ENCODE assay signal across 18 cellular contexts in genomic region chr2:942775-943460, GRCh38. TPM values are rescaled to one million over a fixed set of nuclear protein-coding genes. Genes with fewer than 3 reads are reported as not detected.
DNase-seq lines count a peak whose midpoint lies in the region; ATAC-seq, FAIRE-seq and TF ChIP-seq lines count a peak whose summit lies in the region.
"Had no signal": no experiment of that assay in that cellular context is flagged by ENCODE, and none has a peak within 500 bp of the region (broad histone marks: within the 10 kb centered on the region; RNA-seq: fewer than 3 reads in every experiment).

No MANE protein-coding gene starts in this region.

- no peak for TF ChIP-seq EP300 in H1 (IDR thresholded peaks at IDR 0.05; ENCODE audit: borderline replicate concordance in 1 of 2, low read depth in 2 of 2, low read length in 2 of 2)

- H3K79me2 ChIP-seq in H1 (ENCODE audit: control insufficient read depth in 1 of 2, insufficient read depth in 2 of 2, low read length in 2 of 2), result no peaks in the 10 kb centered on the region

- H2BK5ac ChIP-seq in H1 (ENCODE audit: low read depth, low read length), result no peak overlapping the region

- H3K56ac ChIP-seq in H1 (replicated peaks; ENCODE audit: insufficient read length, low read depth, low read length), result no peak overlapping the region

- H2AFZ ChIP-seq in H1 (ENCODE audit: low read length), result no peak overlapping the region

- FAIRE-seq in H1 (lab: Jason Lieb, UNC), result no peak
- FAIRE-seq in islet of Langerhans (lab: Jason Lieb, UNC), result peak; percentile 17
- FAIRE-seq: A204.1, G401.6, GM12892, GM18507, K562 had no signal

- H3K4me2 ChIP-seq in BLaER1 treated with 17β-estradiol and CSF1 and Interleukin-3, amounts not matched to agents 10 nM and 100 nM, result peak overlapping the region in 6 of 11 experiments; percentile 9 to 28 (median 12); a peak in 3 of 22 replicates
- no peak overlapping the region for H3K4me2 ChIP-seq in H1 (ENCODE audit: insufficient read depth in 1 of 2, low read depth in 2 of 2, low read length in 2 of 2)

- H2BK15ac ChIP-seq in H1 (ENCODE audit: low read length), result no peak overlapping the region

- H3K4me3 ChIP-seq in BLaER1 treated with 17β-estradiol and CSF1 and Interleukin-3, amounts not matched to agents 10 nM and 100 nM, result no peak overlapping the region
- H3K4me3 ChIP-seq in H1 (ENCODE audit: extremely low read depth in 1 of 4, insufficient read depth in 2 of 4, low read depth in 3 of 4, low read length in 4 of 4) (no peak overlapping the region), coronary artery (no peak overlapping the region)
- H3K4me3 ChIP-seq: HAP-1, K562 had no signal

- no peak overlapping the region for H2BK12ac ChIP-seq in H1 (ENCODE audit: low read depth, low read length)

- H2BK120ac ChIP-seq in H1 (replicated peaks; ENCODE audit: low read depth, low read length), result no peak overlapping the region

- POLR2A ChIA-PET in H1 (lab: Charles Lee; ENCODE audit: partially characterized antibody), result no interaction called here

- no peaks in the 10 kb centered on the region for H3K36me3 ChIP-seq in BLaER1 treated with 17β-estradiol and CSF1 and Interleukin-3, amounts not matched to agents 10 nM and 100 nM
- H3K36me3 ChIP-seq in H1 (ENCODE audit: control insufficient read depth in 2 of 4, insufficient read depth in 4 of 4, low read length in 3 of 4), result no peaks in the 10 kb centered on the region
- H3K36me3 ChIP-seq: HAP-1 had no signal

- H3K23me2 ChIP-seq in H1 (ENCODE audit: low read depth, low read length), result no peaks in the 10 kb centered on the region; the same call in none of the 2 replicates

- H3K23ac ChIP-seq in H1 (ENCODE audit: insufficient read length), result no peak overlapping the region

- H3K4ac ChIP-seq in H1 (replicated peaks; ENCODE audit: insufficient read length, low read depth, low read length), result no peak overlapping the region

- H4K20me1 ChIP-seq in BLaER1 treated with 17β-estradiol and CSF1 and Interleukin-3, amounts not matched to agents 10 nM and 100 nM, result no peaks in the 10 kb centered on the region
- H4K20me1 ChIP-seq in H1 (replicated peaks in 1 of 2; ENCODE audit: control insufficient read depth in 1 of 2, insufficient read depth in 2 of 2, low read length in 2 of 2), result no peaks in the 10 kb centered on the region

- H3K27ac ChIP-seq in BLaER1 treated with 17β-estradiol and CSF1 and Interleukin-3, amounts not matched to agents 10 nM and 100 nM, result no peak overlapping the region
- H3K27ac ChIP-seq in C4-2B, result peak overlapping the region; percentile 81
- no peak overlapping the region for H3K27ac ChIP-seq in H1 (ENCODE audit: low read depth, low read length)
- no peak overlapping the region for H3K27ac ChIP-seq in coronary artery

- H3K14ac ChIP-seq in H1 (ENCODE audit: insufficient read length), result no peak overlapping the region

- H3K27me3 ChIP-seq in BLaER1 treated with 17β-estradiol and CSF1 and Interleukin-3, amounts not matched to agents 10 nM and 100 nM, result peaks cover 0 to 8% (median 0%) of the 10 kb centered on the region in 11 experiments; a peak in 3 of 22 replicates
- H3K27me3 ChIP-seq in H1 (replicated peaks in 1 of 4; ENCODE audit: control insufficient read depth in 3 of 4, extremely low read depth in 1 of 4, insufficient read depth in 3 of 4, low read length in 3 of 4), result peaks cover 0 to 4% (median 0%) of the 10 kb centered on the region in 4 experiments; a peak in 2 of 7 replicates

- no peak for TF ChIP-seq RAD21 in H1 (IDR thresholded peaks at IDR 0.05 in 1 of 2, conservative IDR thresholded peaks at IDR 0.05 in 1 of 2; ENCODE audit: low read depth in 2 of 2, low read length in 2 of 2)

- H2BK20ac ChIP-seq in H1 (ENCODE audit: low read length), result 0 out of 2 replicates have a peak overlapping the region, but pooled peaks have one; percentile 41

- TF ChIP-seq CTCF in C4-2B (conservative IDR thresholded peaks at IDR 0.05), result no peak
- TF ChIP-seq CTCF in H1 (IDR thresholded peaks at IDR 0.05; ENCODE audit: control extremely low read depth in 1 of 3, insufficient read depth in 1 of 3, low read depth in 1 of 3, low read length in 3 of 3), result no peak
- no peak for TF ChIP-seq CTCF in coronary artery (IDR thresholded peaks at IDR 0.05)

- 93% methylated on average over 10 of the region's 10 CpGs; no CpG with 5 or more reads in 1 of the 2 experiments for WGBS in H1 (ENCODE audit: extremely low coverage in 1 of 2, insufficient coverage in 1 of 2, insufficient read length in 1 of 2, insufficient replicate concordance in 2 of 2, low coverage in 1 of 2, low lambda C conversion rate in 2 of 2, missing lambda C conversion rate in 1 of 2), 2 experiments

- no peak overlapping the region for H3K9ac ChIP-seq in BLaER1 treated with 17β-estradiol and CSF1 and Interleukin-3, amounts not matched to agents 10 nM and 100 nM
- H3K9ac ChIP-seq in H1 (replicated peaks in 1 of 4; ENCODE audit: extremely low read depth in 1 of 4, low read depth in 3 of 4, low read length in 3 of 4), result no peak overlapping the region

- H2AK5ac ChIP-seq in H1 (ENCODE audit: low read depth, low read length), result peak overlapping the region; percentile 45

- H3K18ac ChIP-seq in H1 (ENCODE audit: extremely low read depth, low read length), result no peak overlapping the region

- no peak overlapping the region for H4K91ac ChIP-seq in H1 (replicated peaks; ENCODE audit: insufficient read length, low read length)

- CTCF ChIA-PET in H1 (lab: Charles Lee; ENCODE audit: partially characterized antibody), result no interaction called here

- no peaks in the 10 kb centered on the region; the same call in 1 of the 2 replicates for H3K79me1 ChIP-seq in H1 (ENCODE audit: low read depth, low read length)

- no peak overlapping the region for H4K5ac ChIP-seq in H1 (ENCODE audit: insufficient read length, low read depth, low read length)

- ATAC-seq in GM19324 (IDR thresholded peaks at IDR 0.05; ENCODE audit: low FRiP score, unreplicated experiment), result no peak
- ATAC-seq: CD8-positive, alpha-beta T cell; K562 had no signal

- peaks cover 11 to 38% (median 25%) of the 10 kb centered on the region in 10 experiments for H3K4me1 ChIP-seq in BLaER1 treated with 17β-estradiol and CSF1 and Interleukin-3, amounts not matched to agents 10 nM and 100 nM
- peaks cover 3 to 12% (median 5%) of the 10 kb centered on the region in 4 experiments; a peak in 6 of 7 replicates for H3K4me1 ChIP-seq in H1 (replicated peaks in 1 of 4; ENCODE audit: control insufficient read depth in 3 of 4, insufficient read depth in 4 of 4, low read length in 3 of 4)

- H3K9me3 ChIP-seq in BLaER1 treated with 17β-estradiol and CSF1 and Interleukin-3, amounts not matched to agents 10 nM and 100 nM (replicated peaks in 1 of 11), result peaks cover 9 to 19% (median 12%) of the 10 kb centered on the region in 11 experiments
- H3K9me3 ChIP-seq in H1 (ENCODE audit: insufficient read depth in 2 of 2, low read depth in 1 of 2, low read length in 1 of 2), result peaks cover 0 to 8% of the 10 kb centered on the region in 2 experiments; a peak in 2 of 4 replicates

- no peak for DNase-seq in H1 (ENCODE audit: low read depth in 1 of 2, low spot score in 2 of 2)
- DNase-seq in activated effector memory CD4-positive, alpha-beta T cell treated with anti-CD3 and anti-CD28 coated beads, Interleukin-2, amount 50 U/mL, for 16 hours, result no peak
- no peak for DNase-seq in coronary artery (ENCODE audit: low spot score)
- DNase-seq: AML-193; Calu3; CD8-positive, alpha-beta T cell had no signal

- no peak overlapping the region for H4K8ac ChIP-seq in H1 (ENCODE audit: extremely low read depth, insufficient read depth, low read length)

- no peak for TF ChIP-seq POLR2A in H1 (IDR thresholded peaks at IDR 0.05; ENCODE audit: control extremely low read depth in 1 of 2, low read depth in 2 of 2, low read length in 2 of 2)

TF ChIP-seq in H1, 55 proteins besides CTCF, POLR2A, EP300 and RAD21 (continues in another document):
- TF ChIP-seq SP2 (IDR thresholded peaks at IDR 0.05; ENCODE audit: low read length) (no peak), HDAC2 (IDR thresholded peaks at IDR 0.05; ENCODE audit: borderline replicate concordance in 1 of 2, low read depth in 2 of 2, low read length in 2 of 2) (no peak), KDM1A (IDR thresholded peaks at IDR 0.05; ENCODE audit: borderline replicate concordance, low read length) (no peak), CHD2 (IDR thresholded peaks at IDR 0.05; ENCODE audit: low read length) (no peak), GABPA (IDR thresholded peaks at IDR 0.05; ENCODE audit: borderline replicate concordance, insufficient read depth, low read length) (no peak), SAP30 (IDR thresholded peaks at IDR 0.05; ENCODE audit: insufficient read depth, insufficient replicate concordance, low read length) (no peak), SIX5 (IDR thresholded peaks at IDR 0.05; ENCODE audit: low read depth, low read length) (no peak), ATF2 (IDR thresholded peaks at IDR 0.05; ENCODE audit: low read length) (no peak), E2F6 (IDR thresholded peaks at IDR 0.05) (no peak), TAF7 (optimal IDR thresholded peaks at IDR 0.05; ENCODE audit: borderline replicate concordance, low read depth, low read length) (no peak)

RNA-seq across cellular contexts. Expression of gene SNTG2, which starts 7.7 kb away (rescaled TPM):
- total RNA-seq in H1 (2021; fragmentation: NEBNext Ultra II Directional; extraction: Animal tissue kit (Norgen Biotek cat#: 25700)), result 14.3 and 18.1 TPM in 2 replicates
- 6.6 TPM in 2 replicates for polyA plus RNA-seq in H1 (2011; rRNA removed)
- 8.8 TPM for polyA plus RNA-seq in H1 (2011; cell fraction: cytosol; rRNA removed)
- 24.3 TPM for polyA plus RNA-seq in H1 (2011; cell fraction: nucleus; rRNA removed)
- polyA plus RNA-seq in H1 (2012, experiment 1 of 2), result 7.4 to 10.4 TPM (median 9.0 TPM) in 4 replicates
- polyA plus RNA-seq in H1 (2012, experiment 2 of 2), result 4.1 TPM
- polyA plus RNA-seq in H1 (2013, experiment 1 of 2), result 4.3 TPM
- 5.0 TPM for polyA plus RNA-seq in H1 (2013, experiment 2 of 2)
- polyA minus RNA-seq in H1 (2011; rRNA and poly(A)+ RNA removed), result 21.3 and 26.6 TPM in 2 replicates
- 17.2 TPM for polyA minus RNA-seq in H1 (2011; cell fraction: cytosol; rRNA and poly(A)+ RNA removed)
- polyA minus RNA-seq in H1 (2011; cell fraction: nucleus; rRNA and poly(A)+ RNA removed), result 62.8 TPM
- total RNA-seq: Calu3, H4, HT-29, K562 had no signal
- polyA plus RNA-seq: K562 had no signal

Comparison
In these comparisons a context has a peak if more than half of its experiments do, and no peak if none do; other contexts are left out.
1. H3K4me2 ChIP-seq: peak in BLaER1 treated with 17β-estradiol and CSF1 and Interleukin-3, amounts not matched to agents 10 nM and 100 nM (6 of 11); none in H1 (0 of 2).